ENCODE assay signal across 9 cellular contexts in genomic region chr3:135918600-135918999, GRCh38. TPM values are rescaled to one million over a fixed set of nuclear protein-coding genes. Genes with fewer than 3 reads are reported as not detected.
DNase-seq lines count a peak whose midpoint lies in the region; ATAC-seq and TF ChIP-seq lines count a peak whose summit lies in the region.
"Had no signal": no experiment of that assay in that cellular context is flagged by ENCODE, and none has a peak within 500 bp of the region (broad histone marks: within the 10 kb centered on the region; RNA-seq: fewer than 3 reads in every experiment).

No MANE protein-coding gene starts in this region.

- no peak overlapping the region for H3K9ac ChIP-seq in KMS-11

- no peak overlapping the region for H3K4me3 Mint-ChIP-seq in CD14-positive monocyte

- no peaks in the 10 kb centered on the region for H3K36me3 ChIP-seq in KMS-11 (ENCODE audit: insufficient read depth)
- H3K36me3 ChIP-seq in left lung: no peaks in the 10 kb centered on the region

- ATAC-seq in left lung: peak; percentile 75

- no peak overlapping the region for H3K27ac Mint-ChIP-seq in CD14-positive monocyte

- H3K9me3 Mint-ChIP-seq in CD14-positive monocyte: peaks cover 0 to 3% (median 0%) of the 10 kb centered on the region in 7 donors

- peaks cover 1 to 3% (median 2%) of the 10 kb centered on the region in 3 donors for H3K27me3 Mint-ChIP-seq in CD14-positive monocyte (ENCODE audit: low read depth in 3 of 3)

- POLR2A ChIA-PET in AG04450 (lab: Yijun Ruan, JAX): no interaction called here

- no peak overlapping the region for H3K4me3 ChIP-seq in AG04450 (ENCODE audit: low read depth, low read length)
- H3K4me3 ChIP-seq in KMS-11 (IDR thresholded peaks at IDR 0.05; ENCODE audit: insufficient read depth, low read depth, low read length): no peak overlapping the region
- H3K4me3 ChIP-seq in cardiac fibroblast (replicated peaks in 1 of 2; ENCODE audit: low read depth in 2 of 2, low read length in 2 of 2): no peak overlapping the region
- H3K4me3 ChIP-seq in left lung: no peak overlapping the region

- intact Hi-C loops in left lung (cut with DNase I): loop anchor here in 1 of 2 donors (5.0 kb wide), 1 partner anchor 124 kb away; no protein-coding TSS in a partner anchor
- intact Hi-C loops in CD14-positive monocyte (cut with micrococcal nuclease): no loop called here

- H3K36me3 Mint-ChIP-seq in CD14-positive monocyte: no peaks in the 10 kb centered on the region

- DNase-seq in AG04450 (ENCODE audit: low read depth, low spot score) (no peak), cardiac fibroblast (ENCODE audit: low read depth in 2 of 2) (peak; percentile 69 to 70), left lung (no peak), CD14-positive monocyte (ENCODE audit: low spot score) (no peak), middle frontal gyrus (ENCODE audit: extremely low spot score, low spot score) (no peak), COR-L47 (lab: John Stamatoyannopoulos, UW) (no peak)
- DNase-seq in activated CD4-positive, alpha-beta T cell treated with anti-CD3 and anti-CD28 coated beads, Interleukin-2, amount 50 U/mL, for 4 hours: no peak
- DNase-seq: NCI-H1694 had no signal

- peak; percentile 62 for TF ChIP-seq CTCF in AG04450 (IDR thresholded peaks at IDR 0.05; ENCODE audit: low read depth, low read length)
- TF ChIP-seq CTCF in KMS-11 (conservative IDR thresholded peaks at IDR 0.05; ENCODE audit: low read depth, low read length): peak; percentile 46; the same call in 1 of the 2 replicates
- peak; percentile 17 for TF ChIP-seq CTCF in cardiac fibroblast (IDR thresholded peaks at IDR 0.05; ENCODE audit: low read depth, low read length)
- TF ChIP-seq CTCF in left lung (IDR thresholded peaks at IDR 0.05): peak in 1 of 2 donors; percentile 40
- no peak for TF ChIP-seq CTCF in CD14-positive monocyte (IDR thresholded peaks at IDR 0.05)

- no peaks in the 10 kb centered on the region for H3K4me1 ChIP-seq in KMS-11 (ENCODE audit: low read depth, poor library complexity, severe bottlenecking)
- no peaks in the 10 kb centered on the region for H3K4me1 ChIP-seq in left lung

- no peaks in the 10 kb centered on the region for H4K20me1 ChIP-seq in KMS-11 (ENCODE audit: insufficient read depth)

- no peaks in the 10 kb centered on the region for H3K27me3 ChIP-seq in AG04450 (ENCODE audit: control insufficient read depth, insufficient read depth, low read length)
- no peaks in the 10 kb centered on the region for H3K27me3 ChIP-seq in KMS-11 (ENCODE audit: insufficient read depth, low read depth)
- H3K27me3 ChIP-seq in left lung: no peaks in the 10 kb centered on the region

- H3K79me2 ChIP-seq in KMS-11 (ENCODE audit: insufficient read depth, low read depth): no peaks in the 10 kb centered on the region

- H3K4me2 ChIP-seq in KMS-11: no peak overlapping the region

- H3K4me1 Mint-ChIP-seq in CD14-positive monocyte: no peaks in the 10 kb centered on the region

- no peaks in the 10 kb centered on the region for H3K9me3 ChIP-seq in AG04450 (ENCODE audit: control insufficient read depth, insufficient read depth, low read length)
- H3K9me3 ChIP-seq in left lung: no peaks in the 10 kb centered on the region

- H2AFZ ChIP-seq in KMS-11 (ENCODE audit: low read depth): no peak overlapping the region

- H3K27ac ChIP-seq in AG04450 (ENCODE audit: low read depth, low read length): no peak overlapping the region
- no peak overlapping the region for H3K27ac ChIP-seq in KMS-11
- H3K27ac ChIP-seq in left lung: no peak overlapping the region

- CTCF ChIA-PET in AG04450 (lab: Charles Lee): interaction anchor here (0.6 to 13.1 kb wide), 25 partner anchors 8 to 1244 kb away, joined by 3 to 352 read pairs (median 4); partner anchors contain the start of gene PPP2R3A

RNA-seq across cellular contexts. Expression of gene PPP2R3A, which starts 46.9 kb away (rescaled TPM):
- polyA plus RNA-seq in AG04450 (2011; rRNA removed) (19.8 and 26.6 TPM in 2 replicates), CD14-positive monocyte (under 1 TPM; 0.09 to 0.10 TPM)
- 34.1 and 52.2 TPM in 2 replicates for polyA minus RNA-seq in AG04450 (2011; rRNA and poly(A)+ RNA removed)
- 10 to 100 TPM in 1 of 2 donors, 1 to 10 TPM in 1; 8.1 to 11.3 TPM for total RNA-seq in left lung

Comparison
In these comparisons a context has a peak if more than half of its experiments do, and no peak if none do; other contexts are left out.
1. DNase-seq: peak in cardiac fibroblast (2 of 2); none in AG04450 (single experiment), left lung (0 of 2), CD14-positive monocyte (single experiment), middle frontal gyrus (single experiment), COR-L47 (single experiment) and activated CD4-positive, alpha-beta T cell treated with anti-CD3 and anti-CD28 coated beads, Interleukin-2, amount 50 U/mL, for 4 hours (0 of 2).
2. RNA of gene PPP2R3A, which starts 46.9 kb away (polyA plus RNA-seq): 19.8 to 26.6 TPM in AG04450; 0.09 to 0.10 TPM in CD14-positive monocyte; every median in the first group is over 10 times any median in the second.